In genomic region chr14:91415794-91416743, GRCh38 we compare ENCODE assay signal across 8 cellular contexts. TPM values are rescaled to one million over a fixed set of nuclear protein-coding genes. Genes with fewer than 3 reads are reported as not detected.
A peak's percentile ranks its signal among the peaks of the same experiment; 100 is the strongest.
DNase-seq lines count a peak whose midpoint lies in the region; ATAC-seq and TF ChIP-seq lines count a peak whose summit lies in the region.

No MANE protein-coding gene starts in this region.

- H3K27ac Mint-ChIP-seq in T-helper 17 cell: peak overlapping the region; percentile 99
- H3K27ac Mint-ChIP-seq in natural killer cell treated with Interleukin-12 subunit alpha and Interleukin-12 subunit beta and Interleukin-15 and Interleukin-18, amount 100 ng/mL, for 72 hours: peak overlapping the region; percentile 95

- no peaks in the 10 kb centered on the region for H3K9me3 ChIP-seq in T-helper 17 cell (ENCODE audit: control insufficient read depth, low read length, poor library complexity, severe bottlenecking)

- H3K27ac ChIP-seq in coronary artery: no peak overlapping the region

- peak overlapping the region; percentile 98 for H3K4me3 Mint-ChIP-seq in T-helper 17 cell
- H3K4me3 Mint-ChIP-seq in natural killer cell treated with Interleukin-12 subunit alpha and Interleukin-12 subunit beta and Interleukin-15 and Interleukin-18, amount 100 ng/mL, for 72 hours: peak overlapping the region; percentile 97

- H3K9me3 Mint-ChIP-seq in natural killer cell treated with Interleukin-12 subunit alpha and Interleukin-12 subunit beta and Interleukin-15 and Interleukin-18, amount 100 ng/mL, for 72 hours: no peaks in the 10 kb centered on the region

- in situ Hi-C loops in G401 (cut with HindIII; ENCODE audit: low sequenced_read_pairs): no loop called here

- H3K36me3 Mint-ChIP-seq in T-helper 17 cell (ENCODE audit: low read depth): peaks cover 12% of the 10 kb centered on the region
- H3K36me3 Mint-ChIP-seq in natural killer cell treated with Interleukin-12 subunit alpha and Interleukin-12 subunit beta and Interleukin-15 and Interleukin-18, amount 100 ng/mL, for 72 hours: peaks cover 22% of the 10 kb centered on the region

- DNase-seq in G401 (ENCODE audit: low spot score) (peak; percentile 52), T-helper 17 cell (peak; percentile 36 to 60 (median 37)), coronary artery (ENCODE audit: low spot score) (no peak), pons (ENCODE audit: low spot score) (no peak), 8988T (no peak)
- peak; percentile 85 for DNase-seq in natural killer cell treated with Interleukin-12 subunit alpha and Interleukin-12 subunit beta and Interleukin-15 and Interleukin-18, amount 100 ng/mL, for 72 hours (ENCODE audit: low spot score)

- no peaks in the 10 kb centered on the region for H3K27me3 Mint-ChIP-seq in T-helper 17 cell
- peaks cover 0 to 5% of the 10 kb centered on the region in 2 donors for H3K27me3 Mint-ChIP-seq in natural killer cell treated with Interleukin-12 subunit alpha and Interleukin-12 subunit beta and Interleukin-15 and Interleukin-18, amount 100 ng/mL, for 72 hours

- peaks cover 44% of the 10 kb centered on the region for H3K4me1 Mint-ChIP-seq in T-helper 17 cell
- H3K4me1 Mint-ChIP-seq in natural killer cell treated with Interleukin-12 subunit alpha and Interleukin-12 subunit beta and Interleukin-15 and Interleukin-18, amount 100 ng/mL, for 72 hours (ENCODE audit: low read depth in 2 of 2): peaks cover 48 to 57% of the 10 kb centered on the region in 2 donors

- peak overlapping the region; percentile 76 for H3K4me3 ChIP-seq in coronary artery

- no peak for TF ChIP-seq CTCF in coronary artery (IDR thresholded peaks at IDR 0.05)

- ATAC-seq in GM21360 (IDR thresholded peaks at IDR 0.05; ENCODE audit: unreplicated experiment) (peak; percentile 45), HG03571 (IDR thresholded peaks at IDR 0.05; ENCODE audit: unreplicated experiment) (peak; percentile 53), T-helper 17 cell (peak; percentile 63)
- peak; percentile 64 to 78 for ATAC-seq in natural killer cell treated with Interleukin-12 subunit alpha and Interleukin-12 subunit beta and Interleukin-15 and Interleukin-18, amount 100 ng/mL, for 72 hours

RNA-seq across cellular contexts. Expression of gene CCDC88C, which starts 1.6 kb away (rescaled TPM):
- 14.0 and 16.9 TPM in 2 replicates for total RNA-seq in G401 (2014; rRNA removed; shearing (Covaris generic))
- total RNA-seq in T-helper 17 cell: 100 to 1,000 TPM; 333 to 339 TPM
- total RNA-seq in natural killer cell treated with Interleukin-12 subunit alpha and Interleukin-12 subunit beta and Interleukin-15 and Interleukin-18, amount 100 ng/mL, for 72 hours: 100 to 1,000 TPM; 103 to 175 TPM

Comparison
In these comparisons a context has a peak if more than half of its experiments do, and no peak if none do; other contexts are left out.
1. DNase-seq: peak in G401 (single experiment), T-helper 17 cell (3 of 3) and natural killer cell treated with Interleukin-12 subunit alpha and Interleukin-12 subunit beta and Interleukin-15 and Interleukin-18, amount 100 ng/mL, for 72 hours (single experiment); none in coronary artery (single experiment), pons (single experiment) and 8988T (single experiment).
2. Peak in every context shown above with its lines, with median percentiles within 50 percentile points of each other: ATAC-seq.